In the genomic region with DNA sequence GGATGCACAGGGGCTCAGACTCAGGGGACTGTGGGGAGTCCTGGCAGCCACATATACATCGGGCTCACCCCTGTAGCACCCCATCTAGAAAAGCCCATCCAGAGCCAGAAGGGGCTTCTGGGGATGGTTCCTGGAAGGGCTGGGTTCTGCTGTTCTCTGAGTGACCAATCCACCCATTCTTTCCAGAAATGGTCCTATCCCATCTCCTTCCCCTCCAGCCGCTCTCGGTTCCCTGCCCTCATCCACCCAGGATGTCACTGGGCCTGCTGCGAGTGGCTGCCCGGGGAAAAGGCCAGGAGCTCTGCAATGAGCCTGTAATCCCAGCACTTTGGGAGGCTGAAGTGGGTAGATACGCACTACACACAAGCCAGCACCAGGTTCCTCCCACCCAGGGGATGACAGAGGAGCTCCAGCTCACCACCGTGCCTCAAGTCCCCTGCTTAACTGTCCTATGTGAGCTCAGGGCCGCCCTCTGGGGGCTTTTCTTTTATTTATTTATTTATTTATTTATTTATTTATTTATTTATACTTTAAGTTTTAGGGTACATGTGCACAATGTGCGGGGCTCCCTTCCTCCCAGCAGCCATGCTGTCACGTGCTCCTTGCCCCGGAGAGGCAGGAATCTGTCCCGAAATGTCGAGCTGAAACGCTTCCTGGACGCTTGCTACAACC, we compare ENCODE assay signal across 9 cellular contexts. TPM values are rescaled to one million over a fixed set of nuclear protein-coding genes. Genes with fewer than 3 reads are reported as not detected.
DNase-seq lines count a peak whose midpoint lies in the region; ATAC-seq, FAIRE-seq and TF ChIP-seq lines count a peak whose summit lies in the region.
"Had no signal": no experiment of that assay in that cellular context is flagged by ENCODE, and none has a peak within 500 bp of the region (broad histone marks: within the 10 kb centered on the region; RNA-seq: fewer than 3 reads in every experiment).

No MANE protein-coding gene starts in this region.

- 37% methylated on average over 15 of the region's 15 CpGs for WGBS in A549 (ENCODE audit: missing lambda C conversion rate)

- CTCF ChIA-PET in A549 (lab: Yijun Ruan, JAX), result interaction anchor here (0.7 to 65.6 kb wide), 33 partner anchors 8 to 401 kb away, joined by 3 to 1908 read pairs (median 7); partner anchors contain the start of genes CLK3, CPLX3, CSK and CYP11A1
- CTCF ChIA-PET in Panc1 (lab: Charles Lee), result interaction anchor here (0.5 to 5.6 kb wide), 14 partner anchors 12 to 639 kb away, joined by 3 to 106 read pairs (median 4); partner anchors contain the start of gene CYP1A1

- H3K4me1 ChIP-seq in A549 (peaks cover 7% of the 10 kb centered on the region; the same call in 2 of the 3 replicates), Panc1 (ENCODE audit: control insufficient read depth, insufficient read depth, low read length) (no peaks in the 10 kb centered on the region; the same call in 1 of the 2 replicates), foreskin keratinocyte (peaks cover under 1% of the 10 kb centered on the region)

- no peaks in the 10 kb centered on the region for H3K9me3 ChIP-seq in A549
- H3K9me3 ChIP-seq in Panc1 (ENCODE audit: control insufficient read depth, insufficient read depth, low read depth, low read length), result no peaks in the 10 kb centered on the region
- H3K9me3 ChIP-seq: thyroid gland had no signal

- peak overlapping the region; percentile 83 for H3K4me2 ChIP-seq in A549

- peak in 1 of 2 experiments; percentile 5; a peak in 3 of 6 replicates for ATAC-seq in A549
- ATAC-seq in Panc1, result peak; percentile 8; the same call in 1 of the 2 replicates
- ATAC-seq in foreskin keratinocyte, result no peak
- no peak for ATAC-seq in HG03139 (IDR thresholded peaks at IDR 0.05; ENCODE audit: unreplicated experiment)

- FAIRE-seq in A549 (lab: Jason Lieb, UNC), result no peak

- no peak for TF ChIP-seq POLR2A in A549 (IDR thresholded peaks at IDR 0.05; ENCODE audit: low read length)

- intact Hi-C loops in Panc1 (cut with micrococcal nuclease; ENCODE audit: unreplicated experiment), result loop anchor here (1.0 kb wide), 1 partner anchor 133 kb away; no protein-coding TSS in a partner anchor

- in situ Hi-C loops in Panc1 (cut with HindIII; ENCODE audit: low pct_unique_long_range_greater_than_20kb, low sequenced_read_pairs), result loop anchor here (25.0 kb wide), 1 partner anchor 131 kb away; no protein-coding TSS in a partner anchor
- in situ Hi-C loops in GM13976 (cut with MboI; ENCODE audit: low sequenced_read_pairs, unreplicated experiment), result loop anchor here (5.0 kb wide), 1 partner anchor 131 kb away; no protein-coding TSS in a partner anchor

- TF ChIP-seq CTCF in A549 (IDR thresholded peaks at IDR 0.05), result no peak
- TF ChIP-seq CTCF in GM10266 (IDR thresholded peaks at IDR 0.05; ENCODE audit: control insufficient read depth, insufficient read depth, low read depth, missing control alignments), result peak; percentile 6
- no peak for TF ChIP-seq CTCF in Panc1 (IDR thresholded peaks at IDR 0.05)
- no peak for TF ChIP-seq CTCF in foreskin keratinocyte (conservative IDR thresholded peaks at IDR 0.05)
- TF ChIP-seq CTCF in GM13976 (IDR thresholded peaks at IDR 0.05; ENCODE audit: borderline replicate concordance, control extremely low read depth, extremely low read depth, insufficient read depth, missing control alignments), result no peak

- no peaks in the 10 kb centered on the region for H3K27me3 ChIP-seq in Panc1 (ENCODE audit: control insufficient read depth, insufficient read depth, low read length)
- H3K27me3 ChIP-seq in foreskin keratinocyte, result no peaks in the 10 kb centered on the region
- H3K27me3 ChIP-seq: thyroid gland had no signal

- peak overlapping the region; percentile 26; the same call in 2 of the 3 replicates for H3K4me3 ChIP-seq in A549
- no peak overlapping the region; a peak in 1 of 4 replicates for H3K4me3 ChIP-seq in Panc1 (ENCODE audit: low read depth in 2 of 2, low read length in 2 of 2)
- H3K4me3 ChIP-seq: thyroid gland had no signal

- TF ChIP-seq RAD21 in A549 (conservative IDR thresholded peaks at IDR 0.05 in 1 of 2, IDR thresholded peaks at IDR 0.05 in 1 of 2), result no peak

- peak overlapping the region; percentile 41 to 57; a peak in 4 of 6 replicates for H3K27ac ChIP-seq in A549
- H3K27ac ChIP-seq in Panc1 (ENCODE audit: low read length), result no peak overlapping the region
- peak overlapping the region; percentile 28 for H3K27ac ChIP-seq in foreskin keratinocyte
- H3K27ac ChIP-seq: thyroid gland had no signal

- no peak for TF ChIP-seq EP300 in A549 (IDR thresholded peaks at IDR 0.05)

- DNase-seq in A549 (ENCODE audit: low read depth in 1 of 2, low spot score in 1 of 2), result no peak
- no peak for DNase-seq in GM10266 (ENCODE audit: extremely low spot score)
- DNase-seq in Panc1 (ENCODE audit: low read depth, low spot score), result no peak
- DNase-seq in foreskin keratinocyte, result no peak
- DNase-seq in NCI-H2107 (lab: John Stamatoyannopoulos, UW), result no peak
- no peak for DNase-seq in mucosa of gallbladder (ENCODE audit: low spot score)
- no peak for DNase-seq in GM13976 (ENCODE audit: low spot score)

- H3K36me3 ChIP-seq in Panc1 (ENCODE audit: control insufficient read depth, insufficient read depth, low read length), result no peaks in the 10 kb centered on the region
- H3K36me3 ChIP-seq: thyroid gland had no signal

- no TSS peak for BruUV-seq in Panc1 (replicated peaks; lab: Mats Ljungman, UMichigan)

- POLR2A ChIA-PET in A549 (lab: Yijun Ruan, JAX), result no interaction called here
- POLR2A ChIA-PET in Panc1 (lab: Charles Lee), result interaction anchor here (0.6 kb wide), 1 partner anchor 81 kb away, joined by 3 read pairs; no protein-coding TSS in a partner anchor

TF ChIP-seq in A549, 52 proteins besides CTCF, POLR2A, EP300 and RAD21:
- peak; percentile 88 for TF ChIP-seq ZC3H11A (IDR thresholded peaks at IDR 0.05)
- TF ChIP-seq CHD2 (IDR thresholded peaks at IDR 0.05; ENCODE audit: low read length, partially characterized antibody), result no peak
- no peak for TF ChIP-seq MYC (IDR thresholded peaks at IDR 0.05; ENCODE audit: borderline replicate concordance, low read length)

RNA-seq across cellular contexts. Expression of gene CSK, which starts 13.6 kb away (rescaled TPM):
- 17.8 and 22.2 TPM in 2 replicates for polyA plus RNA-seq in A549 (2011; rRNA removed)
- 55.3 and 62.7 TPM in 2 replicates for polyA plus RNA-seq in A549 (2012; cell fraction: cytosol; rRNA removed)
- 86.8 and 128 TPM in 2 replicates for polyA plus RNA-seq in A549 (2012; cell fraction: nucleus; rRNA removed)
- 56.7 to 63.0 TPM (median 61.6 TPM) in 3 replicates for polyA plus RNA-seq in A549 (2017; fragmentation: RNase III; extraction: RNeasy Plus Mini Kit Qiagen cat#74134 plus additional on column Dnase treatment)
- 42.9 and 46.8 TPM in 2 replicates for polyA minus RNA-seq in A549 (2011; rRNA and poly(A)+ RNA removed)
- total RNA-seq in Panc1 (2021; ENCODE audit: unreplicated experiment), result 81.4 TPM
- polyA plus RNA-seq in Panc1 (2012; ENCODE audit: insufficient read length), result 112 TPM
- 39.7 and 47.8 TPM in 2 replicates for total RNA-seq in foreskin keratinocyte
- 46.0 and 53.0 TPM in 2 replicates for polyA plus RNA-seq in foreskin keratinocyte
- total RNA-seq in mucosa of gallbladder, result 74.2 TPM

RNA-seq across cellular contexts. Expression of gene CYP1A2, which starts 19.6 kb away (rescaled TPM):
- polyA plus RNA-seq in A549 (2011; rRNA removed), result not detected in 2 replicates
- polyA plus RNA-seq in A549 (2012; cell fraction: cytosol; rRNA removed), result not detected in 2 replicates
- polyA plus RNA-seq in A549 (2012; cell fraction: nucleus; rRNA removed), result not detected in 2 replicates
- not detected in 3 replicates for polyA plus RNA-seq in A549 (2017; fragmentation: RNase III; extraction: RNeasy Plus Mini Kit Qiagen cat#74134 plus additional on column Dnase treatment)
- not detected in 2 replicates for polyA minus RNA-seq in A549 (2011; rRNA and poly(A)+ RNA removed)
- not detected for total RNA-seq in Panc1 (2021; ENCODE audit: unreplicated experiment)
- not detected for polyA plus RNA-seq in Panc1 (2012; ENCODE audit: insufficient read length)
- 0.04 TPM in 1 of 2 replicates, not detected in the other for total RNA-seq in foreskin keratinocyte
- polyA plus RNA-seq in foreskin keratinocyte, result not detected in 2 replicates
- total RNA-seq in mucosa of gallbladder, result 0.14 TPM

RNA-seq across cellular contexts. Expression of gene CYP1A1, which starts 42.9 kb away (rescaled TPM):
- 0.22 and 0.25 TPM in 2 replicates for polyA plus RNA-seq in A549 (2011; rRNA removed)
- 0.78 and 0.89 TPM in 2 replicates for polyA plus RNA-seq in A549 (2012; cell fraction: cytosol; rRNA removed)
- polyA plus RNA-seq in A549 (2012; cell fraction: nucleus; rRNA removed), result 1.1 and 1.3 TPM in 2 replicates
- polyA plus RNA-seq in A549 (2017; fragmentation: RNase III; extraction: RNeasy Plus Mini Kit Qiagen cat#74134 plus additional on column Dnase treatment), result 0.46 to 0.62 TPM (median 0.50 TPM) in 3 replicates
- 0.17 and 0.29 TPM in 2 replicates for polyA minus RNA-seq in A549 (2011; rRNA and poly(A)+ RNA removed)
- 0.15 TPM for total RNA-seq in Panc1 (2021; ENCODE audit: unreplicated experiment)
- polyA plus RNA-seq in Panc1 (2012; ENCODE audit: insufficient read length), result 0.08 TPM
- 0.75 and 1.9 TPM in 2 replicates for total RNA-seq in foreskin keratinocyte
- 0.67 and 1.8 TPM in 2 replicates for polyA plus RNA-seq in foreskin keratinocyte
- 13.8 TPM for total RNA-seq in mucosa of gallbladder

RNA-seq across cellular contexts. Expression of gene LMAN1L, which starts 44.4 kb away (rescaled TPM):
- polyA plus RNA-seq in A549 (2011; rRNA removed), result not detected in 2 replicates
- not detected in 2 replicates for polyA plus RNA-seq in A549 (2012; cell fraction: cytosol; rRNA removed)
- polyA plus RNA-seq in A549 (2012; cell fraction: nucleus; rRNA removed), result 0.16 and 0.47 TPM in 2 replicates
- not detected in 3 replicates for polyA plus RNA-seq in A549 (2017; fragmentation: RNase III; extraction: RNeasy Plus Mini Kit Qiagen cat#74134 plus additional on column Dnase treatment)
- polyA minus RNA-seq in A549 (2011; rRNA and poly(A)+ RNA removed), result 0.08 TPM in 1 of 2 replicates, not detected in the other
- not detected for total RNA-seq in Panc1 (2021; ENCODE audit: unreplicated experiment)
- not detected for polyA plus RNA-seq in Panc1 (2012; ENCODE audit: insufficient read length)
- not detected in 2 replicates for total RNA-seq in foreskin keratinocyte
- not detected in 2 replicates for polyA plus RNA-seq in foreskin keratinocyte
- total RNA-seq in mucosa of gallbladder, result not detected

RNA-seq across cellular contexts. Expression of gene CPLX3, which starts 58.2 kb away (rescaled TPM):
- polyA plus RNA-seq in A549 (2011; rRNA removed) (0.05 TPM in 1 of 2 replicates, not detected in the other), A549 (2017; fragmentation: RNase III; extraction: RNeasy Plus Mini Kit Qiagen cat#74134 plus additional on column Dnase treatment) (not detected in 3 replicates), foreskin keratinocyte (not detected in 2 replicates)
- polyA plus RNA-seq in A549 (2012; cell fraction: cytosol; rRNA removed), result not detected in 2 replicates
- 0.08 TPM in 1 of 2 replicates, not detected in the other for polyA plus RNA-seq in A549 (2012; cell fraction: nucleus; rRNA removed)
- polyA minus RNA-seq in A549 (2011; rRNA and poly(A)+ RNA removed), result not detected in 2 replicates
- total RNA-seq in Panc1 (2021; ENCODE audit: unreplicated experiment) (not detected), foreskin keratinocyte (not detected in 2 replicates), mucosa of gallbladder (not detected)
- not detected for polyA plus RNA-seq in Panc1 (2012; ENCODE audit: insufficient read length)
- total RNA-seq: thyroid gland had no signal
